In genomic region chrX:154049209-154050112, GRCh38 we compare ENCODE assay signal across 17 cellular contexts. TPM values are rescaled to one million over a fixed set of nuclear protein-coding genes. Genes with fewer than 3 reads are reported as not detected.
A peak's percentile ranks its signal among the peaks of the same experiment; 100 is the strongest.
DNase-seq lines count a peak whose midpoint lies in the region; ATAC-seq and TF ChIP-seq lines count a peak whose summit lies in the region.
"Had no signal": no experiment of that assay in that cellular context is flagged by ENCODE, and none has a peak within 500 bp of the region (broad histone marks: within the 10 kb centered on the region; RNA-seq: fewer than 3 reads in every experiment).

No MANE protein-coding gene starts in this region.

- no peak for TF ChIP-seq CTCF in Caco-2 (IDR thresholded peaks at IDR 0.05; ENCODE audit: insufficient read depth in 1 of 2, low read depth in 1 of 2, low read length in 1 of 2, severe bottlenecking in 1 of 2, unreplicated experiment in 1 of 2)
- TF ChIP-seq CTCF in coronary artery (IDR thresholded peaks at IDR 0.05) = no peak
- no peak for TF ChIP-seq CTCF in progenitor cell of endocrine pancreas (IDR thresholded peaks at IDR 0.05; ENCODE audit: unreplicated experiment)

- peaks cover 8% of the 10 kb centered on the region for H3K4me1 ChIP-seq in Caco-2
- H3K4me1 ChIP-seq: foreskin keratinocyte had no signal

- no peaks in the 10 kb centered on the region for H3K36me3 ChIP-seq in Caco-2 (ENCODE audit: control insufficient read depth, insufficient read depth, low read length)

- BruUV-seq in Caco-2 (replicated peaks; lab: Mats Ljungman, UMichigan) = no TSS peak

- H3K9me3 Mint-ChIP-seq in Caco-2 (ENCODE audit: unreplicated experiment) (no peaks in the 10 kb centered on the region), progenitor cell of endocrine pancreas (ENCODE audit: low read depth) (peaks cover 20% of the 10 kb centered on the region)

- H3K27me3 ChIP-seq in Caco-2 (replicated peaks; ENCODE audit: control insufficient read depth, insufficient read depth, low read length) = no peaks in the 10 kb centered on the region
- H3K27me3 ChIP-seq: foreskin keratinocyte had no signal

- in situ Hi-C loops in ACHN (cut with HindIII; ENCODE audit: low pct_ligation_motif_present, low pct_unique_long_range_greater_than_20kb, low sequenced_read_pairs) = no loop called here

- intact Hi-C loops in Caco-2 (cut with micrococcal nuclease; ENCODE audit: unreplicated experiment) = no loop called here

- peaks cover 39% of the 10 kb centered on the region for H3K36me3 Mint-ChIP-seq in Caco-2 (ENCODE audit: insufficient read depth, unreplicated experiment)
- H3K36me3 Mint-ChIP-seq in progenitor cell of endocrine pancreas (ENCODE audit: insufficient read depth) = peaks cover 19% of the 10 kb centered on the region

- H3K4me3 ChIP-seq in Caco-2 (ENCODE audit: low read depth, low read length) (no peak overlapping the region), coronary artery (peak overlapping the region; percentile 6)
- H3K4me3 ChIP-seq: HAP-1 had no signal

- H3K4me1 Mint-ChIP-seq in Caco-2 (ENCODE audit: low read depth, unreplicated experiment) (peaks cover 22% of the 10 kb centered on the region), progenitor cell of endocrine pancreas (ENCODE audit: low read depth) (peaks cover 26% of the 10 kb centered on the region)

- DNase-seq in NCI-H526 (lab: John Stamatoyannopoulos, UW) (peak; percentile 21 to 57), NCI-H526 treated with DMSO at 0.1 percent for 48 hours (lab: John Stamatoyannopoulos, UW) (no peak), Caco-2 (no peak), coronary artery (ENCODE audit: low spot score) (no peak), progenitor cell of endocrine pancreas (ENCODE audit: low spot score, unreplicated experiment) (no peak), NCI-H1048 (lab: John Stamatoyannopoulos, UW) (no peak), ACHN (no peak)
- DNase-seq: 8988T; activated CD8-positive, alpha-beta memory T cell treated with anti-CD3 and anti-CD28 coated beads for 24 hours; amniotic stem cell; foreskin keratinocyte; NCI-H187; NCI-H748 treated with DMSO at 0.1 percent for 48 hours; T-helper 9 cell had no signal

- H3K4me3 Mint-ChIP-seq in Caco-2 (ENCODE audit: unreplicated experiment) (no peak overlapping the region), progenitor cell of endocrine pancreas (ENCODE audit: low read depth) (no peak overlapping the region)

- no peaks in the 10 kb centered on the region for H3K9me3 ChIP-seq in Caco-2
- H3K9me3 ChIP-seq: HAP-1 had no signal

- CTCF ChIA-PET in Caco-2 (lab: Charles Lee) = no interaction called here

- ATAC-seq in esophagus mucosa = no peak
- ATAC-seq: foreskin keratinocyte, sciatic nerve had no signal

- H3K27me3 Mint-ChIP-seq in Caco-2 (ENCODE audit: insufficient read depth, unreplicated experiment) (no peaks in the 10 kb centered on the region), progenitor cell of endocrine pancreas (no peaks in the 10 kb centered on the region)

- H3K27ac ChIP-seq in coronary artery = peak overlapping the region; percentile 55 to 57
- H3K27ac ChIP-seq: foreskin keratinocyte had no signal

- POLR2A ChIA-PET in Caco-2 (lab: Charles Lee) = no interaction called here

- H3K27ac Mint-ChIP-seq in Caco-2 (ENCODE audit: unreplicated experiment) (peak overlapping the region; percentile 11), progenitor cell of endocrine pancreas (peak overlapping the region; percentile 86)

RNA-seq across cellular contexts. Expression of gene IRAK1, which starts 29.8 kb away (rescaled TPM):
- total RNA-seq in Caco-2 (2022) (119 and 126 TPM in 2 replicates), progenitor cell of endocrine pancreas (95.8 and 96.9 TPM in 2 replicates), esophagus mucosa (97.8 TPM)

RNA-seq across cellular contexts. Expression of gene MECP2, which starts 48.1 kb away (rescaled TPM):
- total RNA-seq in Caco-2 (2022) = 30.6 and 36.4 TPM in 2 replicates
- total RNA-seq in progenitor cell of endocrine pancreas = 40.6 and 47.6 TPM in 2 replicates
- 25.1 TPM for total RNA-seq in esophagus mucosa

Comparison
In these comparisons a context has a peak if more than half of its experiments do, and no peak if none do; other contexts are left out.
1. DNase-seq: peak in NCI-H526 (2 of 2); none in NCI-H526 treated with DMSO at 0.1 percent for 48 hours (single experiment), Caco-2 (0 of 2), coronary artery (single experiment), progenitor cell of endocrine pancreas (single experiment), NCI-H1048 (single experiment) and ACHN (single experiment).